ENCODE assay signal across 10 cellular contexts in the genomic region with DNA sequence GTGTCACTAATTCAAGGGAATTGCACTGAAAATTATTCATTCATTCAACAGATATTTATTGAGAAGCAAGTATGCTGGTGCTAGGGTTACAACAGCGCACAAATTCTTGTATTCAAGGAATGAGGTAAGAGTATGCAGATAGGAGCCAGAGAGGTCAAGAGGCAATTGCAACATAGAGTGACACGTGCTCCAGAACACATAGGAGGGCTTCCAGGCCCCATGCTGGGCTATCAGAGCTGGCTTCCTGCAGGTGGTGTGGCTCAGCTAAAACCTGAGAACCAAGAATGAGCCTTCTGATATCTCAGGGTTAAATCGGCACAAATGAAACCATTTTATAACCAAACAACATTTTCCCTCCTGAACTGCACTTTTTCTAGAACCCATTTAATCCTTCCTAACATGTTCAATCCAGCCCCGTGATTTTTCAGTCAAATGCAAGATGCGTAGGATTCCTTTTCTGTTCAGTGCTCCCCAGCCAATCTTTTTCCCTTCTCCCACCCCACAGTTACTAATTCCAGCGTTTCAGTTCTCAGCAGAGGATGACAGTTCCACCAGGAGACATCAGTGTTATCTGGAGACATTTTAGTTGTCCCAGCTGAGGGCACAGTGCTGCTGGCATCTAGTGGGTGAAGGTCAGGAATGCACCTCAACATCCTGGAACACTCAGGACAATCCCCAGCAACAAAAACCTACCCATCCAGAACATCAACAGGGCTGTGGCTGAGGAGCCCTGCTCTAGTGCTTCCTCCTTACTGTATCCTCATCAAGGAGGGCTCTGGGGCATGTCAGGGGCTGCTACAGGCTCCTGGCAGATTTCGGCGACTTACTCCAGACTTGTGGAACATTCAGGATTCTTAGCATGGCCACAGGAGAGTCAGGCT. TPM values are rescaled to one million over a fixed set of nuclear protein-coding genes. Genes with fewer than 3 reads are reported as not detected.
A peak's percentile ranks its signal among the peaks of the same experiment; 100 is the strongest.
DNase-seq lines count a peak whose midpoint lies in the region; ATAC-seq and TF ChIP-seq lines count a peak whose summit lies in the region.
"Had no signal": no experiment of that assay in that cellular context is flagged by ENCODE, and none has a peak within 500 bp of the region (broad histone marks: within the 10 kb centered on the region; RNA-seq: fewer than 3 reads in every experiment).

No MANE protein-coding gene starts in this region.

- in situ Hi-C loops in gastrocnemius medialis (cut with MboI; ENCODE audit: low sequenced_read_pairs in 4 of 4) = no loop called here

- no peak overlapping the region for H3K27ac ChIP-seq in right atrium auricular region
- H3K27ac ChIP-seq in gastrocnemius medialis = no peak overlapping the region
- H3K27ac ChIP-seq in esophagus squamous epithelium = no peak overlapping the region

- TF ChIP-seq POLR2A in gastrocnemius medialis (IDR thresholded peaks at IDR 0.05) = no peak
- no peak for TF ChIP-seq POLR2A in esophagus squamous epithelium (IDR thresholded peaks at IDR 0.05)

- DNase-seq in Right ventricle myocardium inferior (ENCODE audit: missing footprints) (no peak), right atrium auricular region (ENCODE audit: low spot score) (no peak), NOMO-1 (lab: John Stamatoyannopoulos, UW; ENCODE audit: unreplicated experiment in 2 of 2) (peak; percentile 61 to 81), fibroblast of pulmonary artery (ENCODE audit: low read depth) (peak; percentile 74), gastrocnemius medialis (no peak), esophagus squamous epithelium (lab: John Stamatoyannopoulos, UW) (no peak)
- DNase-seq in activated effector memory CD4-positive, alpha-beta T cell treated with anti-CD3 and anti-CD28 coated beads, Interleukin-2, amount 50 U/mL, for 16 hours = no peak
- DNase-seq: activated T-cell treated with anti-CD3 and anti-CD28 coated beads, Interleukin-2, amount 50 U/mL, for 1 hour had no signal

- intact Hi-C loops in Right ventricle myocardium inferior (cut with DNase I) (no loop called here), gastrocnemius medialis (cut with DNase I; ENCODE audit: low total_unique reads) (no loop called here), esophagus squamous epithelium (cut with DNase I) (no loop called here)

- peak; percentile 78 for ATAC-seq in Right ventricle myocardium inferior
- peak; percentile 73 to 88 for ATAC-seq in gastrocnemius medialis
- ATAC-seq in HG03025 (IDR thresholded peaks at IDR 0.05; ENCODE audit: low FRiP score, unreplicated experiment) = no peak
- ATAC-seq: Panc1 had no signal

- no peaks in the 10 kb centered on the region for H3K4me1 ChIP-seq in right atrium auricular region
- H3K4me1 ChIP-seq in gastrocnemius medialis = peaks cover 9% of the 10 kb centered on the region in 2 donors
- no peaks in the 10 kb centered on the region for H3K4me1 ChIP-seq in esophagus squamous epithelium

- H3K4me3 ChIP-seq in right atrium auricular region = no peak overlapping the region
- H3K4me3 ChIP-seq in fibroblast of pulmonary artery (replicated peaks; ENCODE audit: low read depth, low read length) = no peak overlapping the region
- H3K4me3 ChIP-seq in gastrocnemius medialis = no peak overlapping the region
- H3K4me3 ChIP-seq in esophagus squamous epithelium = no peak overlapping the region

- H3K27me3 ChIP-seq in right atrium auricular region = no peaks in the 10 kb centered on the region
- H3K27me3 ChIP-seq in gastrocnemius medialis = no peaks in the 10 kb centered on the region
- H3K27me3 ChIP-seq in esophagus squamous epithelium = no peaks in the 10 kb centered on the region

- 71 to 72% methylated on average over 8 of the region's 8 CpGs for WGBS in esophagus squamous epithelium, 2 donors

- TF ChIP-seq CTCF in right atrium auricular region (IDR thresholded peaks at IDR 0.05) (no peak), fibroblast of pulmonary artery (IDR thresholded peaks at IDR 0.05; ENCODE audit: low read length, missing control alignments) (no peak), gastrocnemius medialis (IDR thresholded peaks at IDR 0.05 in 4 of 5, conservative IDR thresholded peaks at IDR 0.05 in 1 of 5) (no peak), esophagus squamous epithelium (IDR thresholded peaks at IDR 0.05) (no peak)

- H3K36me3 ChIP-seq in right atrium auricular region (no peaks in the 10 kb centered on the region), gastrocnemius medialis (no peaks in the 10 kb centered on the region), esophagus squamous epithelium (no peaks in the 10 kb centered on the region)

- H3K9me3 ChIP-seq in right atrium auricular region (no peaks in the 10 kb centered on the region), gastrocnemius medialis (no peaks in the 10 kb centered on the region), esophagus squamous epithelium (no peaks in the 10 kb centered on the region)

RNA-seq across cellular contexts. Expression of a gene that starts 13.3 kb away (rescaled TPM):
- total RNA-seq in Right ventricle myocardium inferior = 1.2 TPM
- 1 to 10 TPM in 1 of 2 donors, under 1 TPM in 1; 0.89 to 4.2 TPM for total RNA-seq in right atrium auricular region
- total RNA-seq in gastrocnemius medialis = 1 to 10 TPM in 2 of 4 donors, under 1 TPM in 2; 0.29 to 2.5 (median 1.7) TPM
- total RNA-seq in esophagus squamous epithelium = 1 to 10 TPM in 2 of 4 donors, under 1 TPM in 1, not detected in 1; 0.48 to 1.5 (median 1.1) TPM

RNA-seq across cellular contexts. Expression of a gene that starts 23.0 kb away (rescaled TPM):
- total RNA-seq in Right ventricle myocardium inferior = 0.49 TPM
- total RNA-seq in right atrium auricular region = 1 to 10 TPM in 1 of 2 donors, not detected in 1; 1.1 TPM
- total RNA-seq in gastrocnemius medialis = under 1 TPM in 3 of 4 donors, not detected in 1; 0.07 to 0.20 (median 0.10) TPM
- total RNA-seq in esophagus squamous epithelium = 1 to 10 TPM in 2 of 4 donors, under 1 TPM in 2; 0.61 to 2.5 (median 0.93) TPM

RNA-seq across cellular contexts. Expression of a gene that starts 39.9 kb away (rescaled TPM):
- total RNA-seq in Right ventricle myocardium inferior (0.89 TPM), right atrium auricular region (1 to 10 TPM in 1 of 2 donors, under 1 TPM in 1; 0.33 to 2.1 TPM), gastrocnemius medialis (1 to 10 TPM in 1 of 4 donors, under 1 TPM in 3; 0.15 to 1.4 (median 0.80) TPM), esophagus squamous epithelium (1 to 10 TPM in 3 of 4 donors, under 1 TPM in 1; 0.40 to 6.0 (median 1.9) TPM)

Comparison
In these comparisons a context has a peak if more than half of its experiments do, and no peak if none do; other contexts are left out.
1. DNase-seq: peak in NOMO-1 (2 of 2) and fibroblast of pulmonary artery (single experiment); none in Right ventricle myocardium inferior (single experiment), right atrium auricular region (single experiment), gastrocnemius medialis (0 of 2), activated effector memory CD4-positive, alpha-beta T cell treated with anti-CD3 and anti-CD28 coated beads, Interleukin-2, amount 50 U/mL, for 16 hours (single experiment) and esophagus squamous epithelium (single experiment).